Comparison of ENCODE assay signal across 26 cellular contexts in the genomic region with DNA sequence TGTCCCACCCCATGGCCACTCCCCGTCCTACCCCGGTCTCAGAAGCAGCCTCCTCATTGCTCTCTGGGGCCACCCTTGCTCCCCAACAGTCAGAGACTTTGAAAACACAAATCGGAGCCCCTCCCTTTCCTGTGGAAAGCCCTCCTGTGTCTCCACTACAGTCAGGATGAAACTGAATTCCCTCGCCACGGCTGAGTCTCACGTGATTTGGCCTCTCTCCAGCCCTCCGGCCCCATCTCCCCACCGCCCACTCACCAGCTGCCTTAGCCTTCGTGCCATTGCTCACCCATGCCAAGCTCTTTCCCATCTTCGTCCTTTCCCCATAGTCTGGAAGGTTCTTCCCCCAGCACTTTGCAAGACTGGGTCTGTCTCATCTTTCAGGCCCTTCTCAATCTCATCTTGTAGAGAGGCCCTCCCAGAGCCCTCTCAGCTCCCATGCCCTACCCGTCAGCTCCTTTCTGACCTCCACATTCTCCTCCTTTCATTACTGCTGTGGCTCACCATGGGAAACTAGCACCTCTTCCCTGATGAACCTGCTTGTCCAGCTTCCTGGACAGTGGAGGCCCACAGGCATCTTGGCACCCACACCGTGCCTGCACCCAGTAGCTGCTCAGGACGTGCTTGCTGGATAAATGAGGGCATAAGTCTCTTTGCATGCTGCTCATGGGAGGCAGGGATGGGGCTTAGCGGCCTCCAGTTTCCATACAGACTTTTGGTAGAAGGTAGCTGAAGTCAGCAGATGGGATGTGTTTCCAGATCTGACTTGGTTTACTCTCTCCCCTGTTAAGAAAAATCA.
DNase-seq lines count a peak whose midpoint lies in the region; TF ChIP-seq lines count a peak whose summit lies in the region.
"Had no signal": no experiment of that assay in that cellular context is flagged by ENCODE, and none has a peak within 500 bp of the region (broad histone marks: within the 10 kb centered on the region; RNA-seq: fewer than 3 reads in every experiment).

No MANE protein-coding gene starts in this region.

- H3K4me2 ChIP-seq in smooth muscle cell, result peak overlapping the region; percentile 51

- no peak overlapping the region for H3K4me3 Mint-ChIP-seq in T-helper 2 cell treated with Interferon-gamma antibody and Interleukin-4, amounts not matched to agents 5 μg/mL and 100 μg/mL, for 36 hours
- H3K4me3 Mint-ChIP-seq: activated CD8-positive, alpha-beta T cell treated with anti-CD3 and anti-CD28 coated beads, Interleukin-2, amount 10 ng/mL, durations not matched to agents 7 days and 5 days; B cell had no signal

- H3K27ac Mint-ChIP-seq in T-helper 2 cell treated with Interferon-gamma antibody and Interleukin-4, amounts not matched to agents 5 μg/mL and 100 μg/mL, for 36 hours, result no peak overlapping the region
- H3K27ac Mint-ChIP-seq: activated CD8-positive, alpha-beta T cell treated with anti-CD3 and anti-CD28 coated beads, Interleukin-2, amount 10 ng/mL, durations not matched to agents 7 days and 5 days; B cell had no signal

- no peaks in the 10 kb centered on the region for H3F3A ChIP-seq in smooth muscle cell (ENCODE audit: low read depth)

- no peaks in the 10 kb centered on the region for H4K20me1 ChIP-seq in smooth muscle cell (ENCODE audit: low read depth)

- H3K36me3 ChIP-seq in smooth muscle cell (ENCODE audit: low read depth), result no peaks in the 10 kb centered on the region
- H3K36me3 ChIP-seq: gastroesophageal sphincter, transverse colon had no signal

- peaks cover 6% of the 10 kb centered on the region for H3K4me1 ChIP-seq in smooth muscle cell (ENCODE audit: low read depth)
- H3K4me1 ChIP-seq: Caco-2, gastroesophageal sphincter, transverse colon had no signal

- H3K9me3 Mint-ChIP-seq in T-helper 2 cell treated with Interferon-gamma antibody and Interleukin-4, amounts not matched to agents 5 μg/mL and 100 μg/mL, for 36 hours, result no peaks in the 10 kb centered on the region

- H3K4me1 Mint-ChIP-seq in T-helper 2 cell treated with Interferon-gamma antibody and Interleukin-4, amounts not matched to agents 5 μg/mL and 100 μg/mL, for 36 hours (ENCODE audit: low read depth), result no peaks in the 10 kb centered on the region
- H3K4me1 Mint-ChIP-seq: B cell had no signal

- TF ChIP-seq CTCF in foreskin fibroblast (IDR thresholded peaks at IDR 0.05; ENCODE audit: low read depth, low read length) (no peak), smooth muscle cell (IDR thresholded peaks at IDR 0.05; ENCODE audit: borderline replicate concordance, insufficient read depth, poor library complexity, severe bottlenecking) (no peak)

- H3K9ac ChIP-seq in smooth muscle cell (ENCODE audit: low read depth), result peak overlapping the region; percentile 22

- H2AFZ ChIP-seq in smooth muscle cell (ENCODE audit: low read depth), result no peak overlapping the region

- H3K27me3 Mint-ChIP-seq in T-helper 2 cell treated with Interferon-gamma antibody and Interleukin-4, amounts not matched to agents 5 μg/mL and 100 μg/mL, for 36 hours (ENCODE audit: low read depth), result no peaks in the 10 kb centered on the region

- H3K27me3 ChIP-seq in smooth muscle cell (ENCODE audit: low read depth), result no peaks in the 10 kb centered on the region
- H3K27me3 ChIP-seq: gastroesophageal sphincter, transverse colon had no signal

- H3K9me3 ChIP-seq in smooth muscle cell (replicated peaks; ENCODE audit: low read depth), result no peaks in the 10 kb centered on the region
- H3K9me3 ChIP-seq: gastroesophageal sphincter, transverse colon had no signal

- DNase-seq in NCI-H2171 treated with DMSO at 0.1 percent for 48 hours (lab: John Stamatoyannopoulos, UW) (peak; percentile 21), NCI-H2171 (lab: John Stamatoyannopoulos, UW) (no peak), amniotic epithelial cell (ENCODE audit: low read depth) (peak; percentile 70), foreskin fibroblast (peak; percentile 64 to 70), smooth muscle cell (lab: John Stamatoyannopoulos, UW; ENCODE audit: unreplicated experiment) (no peak)
- no peak for DNase-seq in activated naive CD4-positive, alpha-beta T cell treated with anti-CD3 and anti-CD28 coated beads, Interleukin-2, amount 50 U/mL, for 16 hours
- no peak for DNase-seq in stimulated activated CD4-positive, alpha-beta T cell treated with anti-CD3 and anti-CD28 coated beads, Interleukin-4, amount 100 ng/mL, for 4 hours
- DNase-seq in T-helper 2 cell treated with Interferon-gamma antibody and Interleukin-4, amounts not matched to agents 5 μg/mL and 100 μg/mL, for 36 hours (ENCODE audit: low spot score), result no peak
- DNase-seq: 8988T; activated CD4-positive, CD25-positive, alpha-beta regulatory T cell treated with anti-CD3 and anti-CD28 coated beads, Interleukin-2, amount 50 U/mL, for 72 hours; activated CD8-positive, alpha-beta T cell treated with anti-CD3 and anti-CD28 coated beads, Interleukin-2, amount 10 ng/mL, durations not matched to agents 7 days and 5 days; activated naive CD4-positive, alpha-beta T cell; anterior cingulate cortex; Caco-2; EL; erythroblast; GOT3; islet precursor cell; NCI-H1417; NCI-H2107; NCI-H510A treated with DMSO at 0.1 percent for 48 hours; retina; T-helper 9 cell; transverse colon had no signal

- no peak overlapping the region for H3K4me3 ChIP-seq in foreskin fibroblast (ENCODE audit: low read depth in 1 of 2, low read length in 2 of 2)
- H3K4me3 ChIP-seq in smooth muscle cell, result no peak overlapping the region
- H3K4me3 ChIP-seq: gastroesophageal sphincter, transverse colon had no signal

- no peaks in the 10 kb centered on the region for H3K79me2 ChIP-seq in smooth muscle cell (ENCODE audit: low read depth)

- 67% methylated on average over 14 of the region's 14 CpGs for WGBS in smooth muscle cell (ENCODE audit: low lambda C conversion rate)

- peak overlapping the region; percentile 53 for H3K27ac ChIP-seq in smooth muscle cell (ENCODE audit: low read depth)
- H3K27ac ChIP-seq: gastroesophageal sphincter, transverse colon had no signal

- no peaks in the 10 kb centered on the region for H3K36me3 Mint-ChIP-seq in T-helper 2 cell treated with Interferon-gamma antibody and Interleukin-4, amounts not matched to agents 5 μg/mL and 100 μg/mL, for 36 hours (ENCODE audit: low read depth)

Comparison
In these comparisons a context has a peak if more than half of its experiments do, and no peak if none do; other contexts are left out.
1. DNase-seq: peak in NCI-H2171 treated with DMSO at 0.1 percent for 48 hours (single experiment), amniotic epithelial cell (single experiment) and foreskin fibroblast (2 of 2); none in NCI-H2171 (single experiment), smooth muscle cell (single experiment), activated naive CD4-positive, alpha-beta T cell treated with anti-CD3 and anti-CD28 coated beads, Interleukin-2, amount 50 U/mL, for 16 hours (single experiment), stimulated activated CD4-positive, alpha-beta T cell treated with anti-CD3 and anti-CD28 coated beads, Interleukin-4, amount 100 ng/mL, for 4 hours (0 of 2) and T-helper 2 cell treated with Interferon-gamma antibody and Interleukin-4, amounts not matched to agents 5 μg/mL and 100 μg/mL, for 36 hours (single experiment).